9 cellular contexts compared by ENCODE assay signal in genomic region chr20:35283441-35284266, GRCh38. TPM values are rescaled to one million over a fixed set of nuclear protein-coding genes. Genes with fewer than 3 reads are reported as not detected.
A peak's percentile ranks its signal among the peaks of the same experiment; 100 is the strongest.
DNase-seq lines count a peak whose midpoint lies in the region; ATAC-seq lines count a peak whose summit lies in the region.
"Had no signal": no experiment of that assay in that cellular context is flagged by ENCODE, and none has a peak within 500 bp of the region (broad histone marks: within the 10 kb centered on the region; RNA-seq: fewer than 3 reads in every experiment).

No MANE protein-coding gene starts in this region.

- peaks cover 23% of the 10 kb centered on the region for H3K4me1 ChIP-seq in CD4-positive, CD25-positive, alpha-beta regulatory T cell (ENCODE audit: control insufficient read depth, insufficient read depth, low read length, poor library complexity, severe bottlenecking)
- no peaks in the 10 kb centered on the region for H3K4me1 ChIP-seq in iPS DF 6.9 (ENCODE audit: control insufficient read depth, insufficient read depth, low read length)

- no peaks in the 10 kb centered on the region for H3K27me3 ChIP-seq in CD4-positive, CD25-positive, alpha-beta regulatory T cell (ENCODE audit: control insufficient read depth, insufficient read depth, low read length)
- no peaks in the 10 kb centered on the region for H3K27me3 ChIP-seq in iPS DF 6.9 (ENCODE audit: control insufficient read depth, insufficient read depth, low read length)

- no peak for DNase-seq in CD4-positive, CD25-positive, alpha-beta regulatory T cell
- no peak for DNase-seq in activated CD8-positive, alpha-beta T cell treated with anti-CD3 and anti-CD28 coated beads, Interleukin-2, amount 10 ng/mL, durations not matched to agents 7 days and 5 days
- DNase-seq in iPS DF 6.9 (ENCODE audit: low read depth, low spot score) (no peak), NCI-H2171 (lab: John Stamatoyannopoulos, UW) (no peak)

- ATAC-seq in CD4-positive, CD25-positive, alpha-beta regulatory T cell (ENCODE audit: low read depth in 2 of 2), result peak in 1 of 2 donors; percentile 33
- ATAC-seq in HG02840 (IDR thresholded peaks at IDR 0.05; ENCODE audit: low FRiP score, unreplicated experiment) (peak; percentile 5), GM18519 (IDR thresholded peaks at IDR 0.05; ENCODE audit: low FRiP score, unreplicated experiment) (no peak), HG03439 (IDR thresholded peaks at IDR 0.05; ENCODE audit: unreplicated experiment) (no peak)
- no peak for ATAC-seq in activated CD8-positive, alpha-beta T cell treated with anti-CD3 and anti-CD28 coated beads, Interleukin-2, amount 10 ng/mL, durations not matched to agents 7 days and 5 days
- no peak for ATAC-seq in stimulated activated memory B cell treated with anti-CD40 and anti-IgM and Interleukin-4, amounts not matched to agents 10 μg/mL and 1 μg/mL and 100 μg/mL, for 72 hours

- peak overlapping the region; percentile 93 to 99 (median 96) for H3K4me3 Mint-ChIP-seq in CD4-positive, CD25-positive, alpha-beta regulatory T cell
- peak overlapping the region; percentile 85 for H3K4me3 Mint-ChIP-seq in activated CD8-positive, alpha-beta T cell treated with anti-CD3 and anti-CD28 coated beads, Interleukin-2, amount 10 ng/mL, durations not matched to agents 7 days and 5 days
- peak overlapping the region; percentile 88 for H3K4me3 Mint-ChIP-seq in stimulated activated memory B cell treated with anti-CD40 and anti-IgM and Interleukin-4, amounts not matched to agents 10 μg/mL and 1 μg/mL and 100 μg/mL, for 72 hours

- H3K9me3 Mint-ChIP-seq in CD4-positive, CD25-positive, alpha-beta regulatory T cell, result no peaks in the 10 kb centered on the region
- H3K9me3 Mint-ChIP-seq in activated CD8-positive, alpha-beta T cell treated with anti-CD3 and anti-CD28 coated beads, Interleukin-2, amount 10 ng/mL, durations not matched to agents 7 days and 5 days (ENCODE audit: insufficient read depth), result no peaks in the 10 kb centered on the region
- no peaks in the 10 kb centered on the region for H3K9me3 Mint-ChIP-seq in stimulated activated memory B cell treated with anti-CD40 and anti-IgM and Interleukin-4, amounts not matched to agents 10 μg/mL and 1 μg/mL and 100 μg/mL, for 72 hours

- POLR2A ChIA-PET in activated CD8-positive, alpha-beta T cell treated with anti-CD3 and anti-CD28 coated beads, Interleukin-2, amount 10 ng/mL, durations not matched to agents 7 days and 5 days (lab: Charles Lee), result interaction anchor here (0.6 to 1.7 kb wide), 12 partner anchors 9 to 1034 kb away, joined by 3 to 8 read pairs (median 4); partner anchors contain the start of genes CEP250, SCAND1 and UQCC1

- H3K4me3 ChIP-seq in CD4-positive, CD25-positive, alpha-beta regulatory T cell (ENCODE audit: low read depth, low read length), result peak overlapping the region; percentile 72
- H3K4me3 ChIP-seq in iPS DF 6.9 (ENCODE audit: low read length), result peak overlapping the region; percentile 94

- peaks cover 17% of the 10 kb centered on the region for H3K36me3 Mint-ChIP-seq in CD4-positive, CD25-positive, alpha-beta regulatory T cell
- H3K36me3 Mint-ChIP-seq in activated CD8-positive, alpha-beta T cell treated with anti-CD3 and anti-CD28 coated beads, Interleukin-2, amount 10 ng/mL, durations not matched to agents 7 days and 5 days (ENCODE audit: low read depth), result peaks cover 31% of the 10 kb centered on the region
- peaks cover 23% of the 10 kb centered on the region for H3K36me3 Mint-ChIP-seq in stimulated activated memory B cell treated with anti-CD40 and anti-IgM and Interleukin-4, amounts not matched to agents 10 μg/mL and 1 μg/mL and 100 μg/mL, for 72 hours

- no CpG with 5 or more reads among the region's 24 CpGs for WGBS in iPS DF 6.9 (ENCODE audit: insufficient coverage, insufficient read length)

- H3K4me1 Mint-ChIP-seq in CD4-positive, CD25-positive, alpha-beta regulatory T cell, result peaks cover 0 to 42% (median 27%) of the 10 kb centered on the region in 4 donors
- H3K4me1 Mint-ChIP-seq in activated CD8-positive, alpha-beta T cell treated with anti-CD3 and anti-CD28 coated beads, Interleukin-2, amount 10 ng/mL, durations not matched to agents 7 days and 5 days (ENCODE audit: low read depth), result peaks cover 35% of the 10 kb centered on the region
- peaks cover 31% of the 10 kb centered on the region for H3K4me1 Mint-ChIP-seq in stimulated activated memory B cell treated with anti-CD40 and anti-IgM and Interleukin-4, amounts not matched to agents 10 μg/mL and 1 μg/mL and 100 μg/mL, for 72 hours

- H3K27me3 Mint-ChIP-seq in CD4-positive, CD25-positive, alpha-beta regulatory T cell, result no peaks in the 10 kb centered on the region
- no peaks in the 10 kb centered on the region for H3K27me3 Mint-ChIP-seq in activated CD8-positive, alpha-beta T cell treated with anti-CD3 and anti-CD28 coated beads, Interleukin-2, amount 10 ng/mL, durations not matched to agents 7 days and 5 days (ENCODE audit: low read depth)
- H3K27me3 Mint-ChIP-seq in stimulated activated memory B cell treated with anti-CD40 and anti-IgM and Interleukin-4, amounts not matched to agents 10 μg/mL and 1 μg/mL and 100 μg/mL, for 72 hours, result no peaks in the 10 kb centered on the region

- H3K36me3 ChIP-seq in CD4-positive, CD25-positive, alpha-beta regulatory T cell (ENCODE audit: control insufficient read depth, insufficient read depth, low read length), result peaks cover 25% of the 10 kb centered on the region
- H3K36me3 ChIP-seq in iPS DF 6.9 (ENCODE audit: control insufficient read depth, insufficient read depth, low read length), result peaks cover 19% of the 10 kb centered on the region

- no peaks in the 10 kb centered on the region for H3K9me3 ChIP-seq in CD4-positive, CD25-positive, alpha-beta regulatory T cell (ENCODE audit: control insufficient read depth in 2 of 2, low read length in 2 of 2)
- H3K9me3 ChIP-seq in iPS DF 6.9 (ENCODE audit: control insufficient read depth, insufficient read depth, low read length), result no peaks in the 10 kb centered on the region

- peak overlapping the region; percentile 84 for H3K27ac ChIP-seq in CD4-positive, CD25-positive, alpha-beta regulatory T cell (ENCODE audit: insufficient read depth, low read length, poor library complexity, severe bottlenecking)
- H3K27ac ChIP-seq in iPS DF 6.9 (ENCODE audit: low read length), result no peak overlapping the region

- CTCF ChIA-PET in activated CD8-positive, alpha-beta T cell treated with anti-CD3 and anti-CD28 coated beads, Interleukin-2, amount 10 ng/mL, durations not matched to agents 7 days and 5 days (lab: Charles Lee), result interaction anchor here (0.7 to 2.1 kb wide), 10 partner anchors 14 to 459 kb away, joined by 3 to 11 read pairs (median 3); no protein-coding TSS in a partner anchor

- peak overlapping the region; percentile 23 to 97 (median 92) for H3K27ac Mint-ChIP-seq in CD4-positive, CD25-positive, alpha-beta regulatory T cell
- peak overlapping the region; percentile 89 for H3K27ac Mint-ChIP-seq in activated CD8-positive, alpha-beta T cell treated with anti-CD3 and anti-CD28 coated beads, Interleukin-2, amount 10 ng/mL, durations not matched to agents 7 days and 5 days
- H3K27ac Mint-ChIP-seq in stimulated activated memory B cell treated with anti-CD40 and anti-IgM and Interleukin-4, amounts not matched to agents 10 μg/mL and 1 μg/mL and 100 μg/mL, for 72 hours, result peak overlapping the region; percentile 89

RNA-seq across cellular contexts. Expression of gene EIF6, which starts 0.9 kb away (rescaled TPM):
- total RNA-seq in CD4-positive, CD25-positive, alpha-beta regulatory T cell, result 52.2 TPM
- 100 to 1,000 TPM; 170 to 203 (median 185) TPM for polyA plus RNA-seq in CD4-positive, CD25-positive, alpha-beta regulatory T cell
- 100 to 1,000 TPM; 104 to 109 TPM for total RNA-seq in activated CD8-positive, alpha-beta T cell treated with anti-CD3 and anti-CD28 coated beads, Interleukin-2, amount 10 ng/mL, durations not matched to agents 7 days and 5 days

RNA-seq across cellular contexts. Expression of gene MMP24OS, which starts 5.7 kb away (rescaled TPM):
- 50.6 TPM for total RNA-seq in CD4-positive, CD25-positive, alpha-beta regulatory T cell
- 10 to 100 TPM in 1 of 4 donors, 1 to 10 TPM in 3; 8.7 to 10.2 (median 9.3) TPM for polyA plus RNA-seq in CD4-positive, CD25-positive, alpha-beta regulatory T cell
- 10 to 100 TPM; 42.0 to 43.1 TPM for total RNA-seq in activated CD8-positive, alpha-beta T cell treated with anti-CD3 and anti-CD28 coated beads, Interleukin-2, amount 10 ng/mL, durations not matched to agents 7 days and 5 days

RNA-seq across cellular contexts. Expression of gene FAM83C, which starts 8.6 kb away (rescaled TPM):
- not detected for total RNA-seq in CD4-positive, CD25-positive, alpha-beta regulatory T cell
- not detected for polyA plus RNA-seq in CD4-positive, CD25-positive, alpha-beta regulatory T cell
- total RNA-seq in activated CD8-positive, alpha-beta T cell treated with anti-CD3 and anti-CD28 coated beads, Interleukin-2, amount 10 ng/mL, durations not matched to agents 7 days and 5 days, result not detected
- total RNA-seq: HT1080 had no signal

RNA-seq across cellular contexts. Expression of gene MMP24, which starts 57.2 kb away (rescaled TPM):
- not detected for total RNA-seq in CD4-positive, CD25-positive, alpha-beta regulatory T cell
- under 1 TPM; 0.05 to 0.16 (median 0.09) TPM for polyA plus RNA-seq in CD4-positive, CD25-positive, alpha-beta regulatory T cell
- total RNA-seq in activated CD8-positive, alpha-beta T cell treated with anti-CD3 and anti-CD28 coated beads, Interleukin-2, amount 10 ng/mL, durations not matched to agents 7 days and 5 days, result not detected
